ENCODE assay signal across 34 cellular contexts in genomic region chr2:145615626-145616025, GRCh38.
"Had no signal": no experiment of that assay in that cellular context is flagged by ENCODE, and none has a peak within 500 bp of the region (broad histone marks: within the 10 kb centered on the region; RNA-seq: fewer than 3 reads in every experiment).

No MANE protein-coding gene starts in this region.

- H3K9ac ChIP-seq: neural progenitor cell had no signal

- H3K4me1 ChIP-seq: left lung, lower lobe of right lung, neural progenitor cell, pancreas, prostate gland, spleen, suprapubic skin, tibial artery, upper lobe of right lung had no signal

- H3K9me3 ChIP-seq: lower lobe of right lung, neutrophil, pancreas, prostate gland, suprapubic skin, thoracic aorta, tibial artery, upper lobe of right lung had no signal

- H3K36me3 ChIP-seq: left lung, lower lobe of right lung, neural progenitor cell, neutrophil, pancreas, prostate gland, spleen, suprapubic skin, thoracic aorta, tibial artery, upper lobe of right lung had no signal

- H3K27me3 Mint-ChIP-seq: naive B cell; stimulated activated naive CD8-positive, alpha-beta T cell treated with anti-CD3 and anti-CD28 coated beads, Interleukin-15, Interleukin-2, amounts not matched to agents 100 ng/mL and 50 ng/mL, for 24 hours had no signal

- H3K4me3 Mint-ChIP-seq: immature natural killer cell; mesothelial cell of epicardium; naive B cell; natural killer cell; nephron progenitor cell; neural progenitor cell; stimulated activated effector memory CD8-positive, alpha-beta T cell treated with anti-CD3 and anti-CD28 coated beads, Interleukin-12 subunit alpha, Interleukin-12 subunit beta, amount 100 ng/mL, for 72 hours; stimulated activated naive CD8-positive, alpha-beta T cell treated with anti-CD3 and anti-CD28 coated beads, Interleukin-15, Interleukin-2, amounts not matched to agents 100 ng/mL and 50 ng/mL, for 24 hours had no signal

- H3K36me3 Mint-ChIP-seq: immature natural killer cell; mesothelial cell of epicardium; naive B cell; natural killer cell; neural progenitor cell; stimulated activated effector memory CD8-positive, alpha-beta T cell treated with anti-CD3 and anti-CD28 coated beads, Interleukin-12 subunit alpha, Interleukin-12 subunit beta, amount 100 ng/mL, for 72 hours had no signal

- H3K9me3 Mint-ChIP-seq: nephron progenitor cell; neural progenitor cell; stimulated activated naive CD8-positive, alpha-beta T cell treated with anti-CD3 and anti-CD28 coated beads, Interleukin-15, Interleukin-2, amounts not matched to agents 100 ng/mL and 50 ng/mL, for 24 hours had no signal

- FAIRE-seq: islet of Langerhans, kidney, pancreas, small intestine, urothelium cell line had no signal

- H3K4me1 Mint-ChIP-seq: immature natural killer cell; mesothelial cell of epicardium; natural killer cell; nephron progenitor cell; neural progenitor cell; stimulated activated effector memory CD8-positive, alpha-beta T cell treated with anti-CD3 and anti-CD28 coated beads, Interleukin-12 subunit alpha, Interleukin-12 subunit beta, amount 100 ng/mL, for 72 hours had no signal

- H3K27me3 ChIP-seq: left lung, neural progenitor cell, neutrophil, pancreas, spleen, suprapubic skin, tibial artery, upper lobe of right lung had no signal

- H3K4me3 ChIP-seq: left lung, lower lobe of right lung, neural progenitor cell, pancreas, prostate gland, spleen, suprapubic skin, thoracic aorta, tibial artery, upper lobe of right lung had no signal

- DNase-seq: hippocampal formation; immature natural killer cell; kidney; left colon; left lung; lower lobe of right lung; mammary epithelial cell; mesenchymal stem cell; naive B cell; natural killer cell; nephron progenitor cell; occipital lobe; pancreas; posterior cingulate gyrus; retina; right cardiac atrium; small intestine; spleen; stimulated activated CD4-positive, alpha-beta T cell treated with anti-CD3 and anti-CD28 coated beads, Interleukin-4, amount 100 ng/mL, for 24 hours; stimulated activated naive CD4-positive, alpha-beta T cell; tibial artery; trophoblast cell; upper lobe of right lung had no signal

- H3K27ac ChIP-seq: left lung, lower lobe of right lung, neural progenitor cell, neutrophil, pancreas, prostate gland, spleen, suprapubic skin, thoracic aorta, tibial artery, upper lobe of right lung had no signal

- H3K27ac Mint-ChIP-seq: immature natural killer cell; mesothelial cell of epicardium; naive B cell; natural killer cell; neural progenitor cell; stimulated activated effector memory CD8-positive, alpha-beta T cell treated with anti-CD3 and anti-CD28 coated beads, Interleukin-12 subunit alpha, Interleukin-12 subunit beta, amount 100 ng/mL, for 72 hours; stimulated activated naive CD8-positive, alpha-beta T cell treated with anti-CD3 and anti-CD28 coated beads, Interleukin-15, Interleukin-2, amounts not matched to agents 100 ng/mL and 50 ng/mL, for 24 hours had no signal

- ATAC-seq: left colon; left lung; lower lobe of right lung; natural killer cell; pancreas; right cardiac atrium; sciatic nerve; stimulated activated effector memory CD8-positive, alpha-beta T cell treated with anti-CD3 and anti-CD28 coated beads, Interleukin-12 subunit alpha, Interleukin-12 subunit beta, amount 100 ng/mL, for 72 hours; upper lobe of right lung had no signal
